ENCODE assay signal across 8 cellular contexts in genomic region chr9:124218438-124219289, GRCh38. TPM values are rescaled to one million over a fixed set of nuclear protein-coding genes. Genes with fewer than 3 reads are reported as not detected.
DNase-seq lines count a peak whose midpoint lies in the region; ATAC-seq, FAIRE-seq and TF ChIP-seq lines count a peak whose summit lies in the region.

No MANE protein-coding gene starts in this region.

- peaks cover 98 to 100% (median 100%) of the 10 kb centered on the region in 10 experiments for H3K4me1 ChIP-seq in BLaER1 treated with 17β-estradiol and CSF1 and Interleukin-3, amounts not matched to agents 10 nM and 100 nM
- H3K4me1 ChIP-seq in effector memory CD4-positive, alpha-beta T cell (ENCODE audit: control insufficient read depth, insufficient read depth, low read length, poor library complexity, severe bottlenecking): peaks cover 44% of the 10 kb centered on the region

- no peaks in the 10 kb centered on the region for H3K36me3 Mint-ChIP-seq in chondrocyte (ENCODE audit: low read depth)

- peak overlapping the region; percentile 82 to 99 (median 93) for H3K4me2 ChIP-seq in BLaER1 treated with 17β-estradiol and CSF1 and Interleukin-3, amounts not matched to agents 10 nM and 100 nM

- no peak overlapping the region for H3K4me3 Mint-ChIP-seq in chondrocyte (ENCODE audit: unreplicated experiment)

- H3K9me3 Mint-ChIP-seq in chondrocyte (ENCODE audit: low read depth): no peaks in the 10 kb centered on the region

- peak overlapping the region; percentile 50 to 100 (median 97); a peak in 21 of 22 replicates for H3K27ac ChIP-seq in BLaER1 treated with 17β-estradiol and CSF1 and Interleukin-3, amounts not matched to agents 10 nM and 100 nM
- no peak overlapping the region for H3K27ac ChIP-seq in effector memory CD4-positive, alpha-beta T cell (ENCODE audit: insufficient read depth, low read length, poor library complexity, severe bottlenecking)

- H3K36me3 ChIP-seq in BLaER1 treated with 17β-estradiol and CSF1 and Interleukin-3, amounts not matched to agents 10 nM and 100 nM: no peaks in the 10 kb centered on the region
- H3K36me3 ChIP-seq in effector memory CD4-positive, alpha-beta T cell (ENCODE audit: control insufficient read depth, insufficient read depth, low read length): no peaks in the 10 kb centered on the region

- H3K27ac Mint-ChIP-seq in chondrocyte (ENCODE audit: unreplicated experiment): no peak overlapping the region

- peak overlapping the region in 10 of 11 experiments; percentile 68 to 95 (median 88); a peak in 20 of 22 replicates for H3K9ac ChIP-seq in BLaER1 treated with 17β-estradiol and CSF1 and Interleukin-3, amounts not matched to agents 10 nM and 100 nM

- TF ChIP-seq CTCF in chondrocyte (IDR thresholded peaks at IDR 0.05): peak; percentile 35

- H3K4me3 ChIP-seq in BLaER1 treated with 17β-estradiol and CSF1 and Interleukin-3, amounts not matched to agents 10 nM and 100 nM: peak overlapping the region in 4 of 10 experiments; percentile 0 to 48 (median 42); a peak in 4 of 20 replicates
- H3K4me3 ChIP-seq in effector memory CD4-positive, alpha-beta T cell (ENCODE audit: insufficient read depth, low read depth, low read length, poor library complexity, severe bottlenecking): no peak overlapping the region

- H3K9me3 ChIP-seq in BLaER1 treated with 17β-estradiol and CSF1 and Interleukin-3, amounts not matched to agents 10 nM and 100 nM (replicated peaks in 1 of 11): no peaks in the 10 kb centered on the region
- no peaks in the 10 kb centered on the region for H3K9me3 ChIP-seq in effector memory CD4-positive, alpha-beta T cell (ENCODE audit: control insufficient read depth, low read length)

- no peaks in the 10 kb centered on the region for H3K27me3 Mint-ChIP-seq in chondrocyte (ENCODE audit: low read depth)

- H4K20me1 ChIP-seq in BLaER1 treated with 17β-estradiol and CSF1 and Interleukin-3, amounts not matched to agents 10 nM and 100 nM: peaks cover 0 to 4% (median 0%) of the 10 kb centered on the region in 11 experiments; a peak in 1 of 22 replicates

- peaks cover 17% of the 10 kb centered on the region for H3K4me1 Mint-ChIP-seq in chondrocyte (ENCODE audit: low read depth)

- H3K27me3 ChIP-seq in BLaER1 treated with 17β-estradiol and CSF1 and Interleukin-3, amounts not matched to agents 10 nM and 100 nM: no peaks in the 10 kb centered on the region
- H3K27me3 ChIP-seq in effector memory CD4-positive, alpha-beta T cell (replicated peaks; ENCODE audit: control insufficient read depth, insufficient read depth, low read length, poor library complexity, severe bottlenecking): no peaks in the 10 kb centered on the region

- ATAC-seq in HG03139 (IDR thresholded peaks at IDR 0.05; ENCODE audit: unreplicated experiment): peak; percentile 66

- no peak for DNase-seq in GM19239 (ENCODE audit: insufficient read length, low spot score)
- DNase-seq in RPMI8226: peak; percentile 93
- DNase-seq in chondrocyte (ENCODE audit: low spot score): peak; percentile 54
- peak; percentile 49 for DNase-seq in myocyte (ENCODE audit: low read depth)
- no peak for DNase-seq in NCI-H2081 treated with DMSO at 0.1 percent for 48 hours (lab: John Stamatoyannopoulos, UW)
- no peak for DNase-seq in effector memory CD4-positive, alpha-beta T cell

- peak; percentile 90 for FAIRE-seq in GM19239 (lab: Jason Lieb, UNC)

RNA-seq across cellular contexts. Expression of gene NEK6, which starts 39.1 kb away (rescaled TPM):
- 99.9 to 110 TPM (median 107 TPM) in 3 replicates for total RNA-seq in chondrocyte
- total RNA-seq in myocyte: 65.6 and 84.7 TPM in 2 replicates
- polyA plus RNA-seq in myocyte (2012): 124 TPM

Comparison
In these comparisons a context has a peak if more than half of its experiments do, and no peak if none do; other contexts are left out.
1. DNase-seq: peak in RPMI8226 (single experiment), chondrocyte (single experiment) and myocyte (single experiment); none in GM19239 (single experiment), NCI-H2081 treated with DMSO at 0.1 percent for 48 hours (single experiment) and effector memory CD4-positive, alpha-beta T cell (0 of 3).